Comparison of ENCODE assay signal across 21 cellular contexts in genomic region chr12:80707126-80707829, GRCh38. TPM values are rescaled to one million over a fixed set of nuclear protein-coding genes. Genes with fewer than 3 reads are reported as not detected.
DNase-seq lines count a peak whose midpoint lies in the region; ATAC-seq, FAIRE-seq and TF ChIP-seq lines count a peak whose summit lies in the region.
"Had no signal": no experiment of that assay in that cellular context is flagged by ENCODE, and none has a peak within 500 bp of the region (broad histone marks: within the 10 kb centered on the region; RNA-seq: fewer than 3 reads in every experiment).

Gene MYF6 (plus strand): TSS chr12:80707634. CDS start chr12:80707720, 86 bp downstream.

- no peak for TF ChIP-seq RAD21 in GM12878 (IDR thresholded peaks at IDR 0.05; ENCODE audit: insufficient read depth, low read depth, low read length)

- CTCF ChIA-PET in GM12878 (lab: Yijun Ruan, JAX), result no interaction called here

- H3K36me3 ChIP-seq in GM12878 (ENCODE audit: control insufficient read depth in 2 of 2, insufficient read depth in 2 of 2, low read length in 1 of 2) (no peaks in the 10 kb centered on the region), psoas muscle (ENCODE audit: insufficient read depth in 1 of 2, low read depth in 1 of 2) (peaks cover 0 to 11% of the 10 kb centered on the region in 2 donors)
- H3K36me3 ChIP-seq: breast epithelium, prostate gland, transverse colon had no signal

- in situ Hi-C loops in GM12878 (cut with MboI), result no loop called here

- no peak for TF ChIP-seq POLR2A in GM12878 (IDR thresholded peaks at IDR 0.05; ENCODE audit: low read depth, low read length)

- SMC1A ChIA-PET in GM12878 (lab: Charles Lee; ENCODE audit: uncharacterized antibody, unreplicated experiment), result no interaction called here

- no peak for TF ChIP-seq CTCF in GM12865 (IDR thresholded peaks at IDR 0.05; ENCODE audit: insufficient read depth, low read depth, low read length, missing control alignments)
- no peak for TF ChIP-seq CTCF in GM12878 (IDR thresholded peaks at IDR 0.05 in 2 of 3, conservative IDR thresholded peaks at IDR 0.05 in 1 of 3; ENCODE audit: control insufficient read depth in 2 of 3, extremely low read depth in 1 of 3, insufficient read depth in 1 of 3, low read depth in 3 of 3, low read length in 3 of 3)
- no peak for TF ChIP-seq CTCF in psoas muscle (IDR thresholded peaks at IDR 0.05)

- ATAC-seq in GM12878, result no peak
- ATAC-seq in psoas muscle, result peak; percentile 70 to 75 (median 70)
- no peak for ATAC-seq in HG02571 (IDR thresholded peaks at IDR 0.05; ENCODE audit: unreplicated experiment)
- ATAC-seq in HG03432 (IDR thresholded peaks at IDR 0.05; ENCODE audit: unreplicated experiment), result no peak
- no peak for ATAC-seq in HG03571 (IDR thresholded peaks at IDR 0.05; ENCODE audit: unreplicated experiment)

- peak within 1 kb of the TSS; percentile 41 for H3K4me3 ChIP-seq in GM12865 (ENCODE audit: low read depth, low read length)
- no peak within 1 kb of the TSS for H3K4me3 ChIP-seq in GM12878
- H3K4me3 ChIP-seq in iPS-18c (ENCODE audit: insufficient read depth, low read depth, low read length), result peak within 1 kb of the TSS; percentile 55
- peak within 1 kb of the TSS; percentile 76 for H3K4me3 ChIP-seq in psoas muscle
- H3K4me3 ChIP-seq: prostate gland, SK-N-MC, transverse colon had no signal

- H3K79me2 ChIP-seq in GM12878 (ENCODE audit: control insufficient read depth, insufficient read depth, low read length), result no peaks in the 10 kb centered on the region

- H3K4me2 ChIP-seq in GM12878 (ENCODE audit: control insufficient read depth, insufficient read depth), result peak within 1 kb of the TSS; percentile 22; the same call in 1 of the 2 replicates

- intact Hi-C loops in GM12878 (cut with micrococcal nuclease; ENCODE audit: unreplicated experiment) (no loop called here), psoas muscle (cut with DNase I) (loop anchor here (5.0 kb wide), 1 partner anchor 80 kb away; no protein-coding TSS in a partner anchor)

- POLR2A ChIA-PET in GM12878 (lab: Charles Lee), result no interaction called here

- FAIRE-seq in GM12878 (lab: Jason Lieb, UNC), result no peak
- FAIRE-seq: endothelial cell of umbilical vein, GM12891 had no signal

- no peaks in the 10 kb centered on the region for H3K9me3 ChIP-seq in GM12878 (replicated peaks; ENCODE audit: control insufficient read depth, insufficient read depth, low read length)
- no peaks in the 10 kb centered on the region for H3K9me3 ChIP-seq in iPS-18c (ENCODE audit: control insufficient read depth, insufficient read depth, low read length)
- H3K9me3 ChIP-seq in psoas muscle, result no peaks in the 10 kb centered on the region
- H3K9me3 ChIP-seq: breast epithelium, prostate gland, transverse colon had no signal

- no peak within 1 kb of the TSS for H2AFZ ChIP-seq in GM12878 (ENCODE audit: control insufficient read depth, low read depth, low read length)

- H3K4me1 ChIP-seq in GM12878 (ENCODE audit: control insufficient read depth, insufficient read depth, low read length) (peaks cover 9% of the 10 kb centered on the region; the same call in 1 of the 2 replicates), psoas muscle (peaks cover 2% of the 10 kb centered on the region)
- H3K4me1 ChIP-seq: breast epithelium, prostate gland, transverse colon had no signal

- H3K27me3 ChIP-seq in GM12878 (replicated peaks in 1 of 2; ENCODE audit: control insufficient read depth in 2 of 2, insufficient read depth in 2 of 2, low read length in 1 of 2) (peaks cover 2 to 14% of the 10 kb centered on the region in 2 experiments; a peak in 3 of 4 replicates), psoas muscle (ENCODE audit: insufficient read depth in 3 of 3, low read length in 2 of 3) (no peaks in the 10 kb centered on the region)

- WGBS in GM12878 (ENCODE audit: insufficient coverage, insufficient replicate concordance, low lambda C conversion rate, missing lambda C conversion rate), result 59% methylated on average over 4 of the region's 4 CpGs
- WGBS in psoas muscle, 3 donors, result 19 to 32% (median 22%) methylated on average over 4 of the region's 4 CpGs

- no peaks in the 10 kb centered on the region for H4K20me1 ChIP-seq in GM12878 (ENCODE audit: control insufficient read depth, insufficient read depth)

- TF ChIP-seq EP300 in GM12878 (IDR thresholded peaks at IDR 0.05; ENCODE audit: borderline replicate concordance in 1 of 2, control insufficient read depth in 1 of 2, low read depth in 2 of 2, low read length in 2 of 2), result no peak

- H3K27ac ChIP-seq in GM12878 (ENCODE audit: control insufficient read depth, insufficient read depth), result no peak within 1 kb of the TSS
- H3K27ac ChIP-seq in psoas muscle, result peak within 1 kb of the TSS; percentile 93
- H3K27ac ChIP-seq: breast epithelium, prostate gland, SK-N-MC, transverse colon had no signal

- no TSS peak for BruUV-seq in GM12878 (replicated peaks; lab: Mats Ljungman, UMichigan)

- RAD21 ChIA-PET in GM12878 (lab: Charles Lee; ENCODE audit: unreplicated experiment), result no interaction called here

- DNase-seq in GM12865 (ENCODE audit: low read depth) (no peak), GM12878 (ENCODE audit: low read depth, low spot score) (no peak), psoas muscle (peak in 1 of 2 donors; percentile 19), hippocampal formation (lab: John Stamatoyannopoulos, UW) (no peak)
- DNase-seq: activated gamma-delta T cell; DMS53; hypothalamus; NCI-H1105 treated with DMSO at 0.1 percent for 48 hours; NCI-H446; stimulated activated CD4-positive, alpha-beta T cell treated with anti-CD3 and anti-CD28 coated beads, Interleukin-2, amount 100 ng/mL, for 24 hours; stimulated activated CD8-positive, alpha-beta memory T cell treated with anti-CD3 and anti-CD28 coated beads, Interleukin-4, amount 100 ng/mL, for 48 hours; transverse colon had no signal

- no peak within 1 kb of the TSS for H3K9ac ChIP-seq in GM12878 (ENCODE audit: control insufficient read depth, insufficient read depth, low read length)

TF ChIP-seq in GM12878, 131 proteins besides CTCF, POLR2A, EP300 and RAD21 (continues in another document):
- no peak for TF ChIP-seq ZBTB40 (IDR thresholded peaks at IDR 0.05; ENCODE audit: borderline replicate concordance)

RNA-seq across cellular contexts. Expression of gene MYF6, which starts in this region (rescaled TPM):
- total RNA-seq in GM12878 (2013; cell fraction: nucleolus; rRNA removed), result not detected in 2 replicates
- total RNA-seq in GM12878 (2014; rRNA removed), result not detected in 2 replicates
- not detected in 2 replicates for total RNA-seq in GM12878 (2014; rRNA removed; fragmentation: Illumina TruSeq; extraction: Trizol)
- total RNA-seq in GM12878 (2021), result not detected in 2 replicates
- not detected for polyA plus RNA-seq in GM12878 (2011; ENCODE audit: low read depth)
- polyA plus RNA-seq in GM12878 (2011; rRNA removed), result not detected in 2 replicates
- not detected in 2 replicates for polyA plus RNA-seq in GM12878 (2011; cell fraction: cytosol; rRNA removed)
- polyA plus RNA-seq in GM12878 (2011; cell fraction: nucleus; rRNA removed), result not detected in 2 replicates
- not detected in 2 replicates for polyA plus RNA-seq in GM12878 (2012)
- not detected in 2 replicates for polyA plus RNA-seq in GM12878 (2014; fragmentation: Illumina TruSeq; extraction: Trizol)
- not detected for polyA plus RNA-seq in GM12878 (2014; fragmentation: Nextera tagmentation; extraction: Ambion mirVana)
- not detected in 2 replicates for polyA plus RNA-seq in GM12878 (2014; rRNA removed)
- polyA plus RNA-seq in GM12878 (2016; fragmentation: Nextera tagmentation; extraction: Ambion mirVana), result not detected
- not detected in 2 replicates for polyA minus RNA-seq in GM12878 (2011; rRNA and poly(A)+ RNA removed)
- not detected in 2 replicates for polyA minus RNA-seq in GM12878 (2011; cell fraction: cytosol; rRNA and poly(A)+ RNA removed)
- polyA minus RNA-seq in GM12878 (2011; cell fraction: nucleus; rRNA and poly(A)+ RNA removed), result not detected in 2 replicates
- total RNA-seq in psoas muscle, result 100 to 1,000 TPM; 300 to 480 (median 372) TPM
- polyA plus RNA-seq in psoas muscle, result 1,000 to 10,000 TPM in 2 of 3 donors, 10 to 100 TPM in 1; 66.7 to 1,359 (median 1,026) TPM
- total RNA-seq: breast epithelium, endothelial cell of umbilical vein had no signal
- polyA plus RNA-seq: endothelial cell of umbilical vein had no signal

Comparison
In these comparisons a context has a peak if more than half of its experiments do, and no peak if none do; other contexts are left out.
1. RNA of gene MYF6 (total RNA-seq): 300 to 480 TPM in psoas muscle; not detected in GM12878; every median in the first group is over 100 times any median in the second.
2. RNA of gene MYF6 (polyA plus RNA-seq): 66.7 to 1,359 TPM in psoas muscle; not detected in GM12878; every median in the first group is over 10 times any median in the second.
3. ATAC-seq: peak in psoas muscle (4 of 4); none in GM12878 (single experiment), HG02571 (single experiment), HG03432 (single experiment) and HG03571 (single experiment).